In genomic region chr13:98458431-98458830, GRCh38 we compare ENCODE assay signal across 11 cellular contexts.
"Had no signal": no experiment of that assay in that cellular context is flagged by ENCODE, and none has a peak within 500 bp of the region (broad histone marks: within the 10 kb centered on the region; RNA-seq: fewer than 3 reads in every experiment).

No MANE protein-coding gene starts in this region.

- H3K27me3 ChIP-seq: colonic mucosa, neural progenitor cell, pancreas, thyroid gland had no signal

- H2AFZ ChIP-seq: neural progenitor cell had no signal

- H3K4me1 ChIP-seq: colonic mucosa, pancreas had no signal

- H3K9me3 ChIP-seq: colonic mucosa, pancreas, thyroid gland had no signal

- H3K9ac ChIP-seq: neural progenitor cell had no signal

- H3K27ac ChIP-seq: colonic mucosa, neural progenitor cell, pancreas had no signal

- DNase-seq: activated CD4-positive, alpha-beta T cell treated with anti-CD3 and anti-CD28 coated beads, Interleukin-2, amount 10 ng/mL, durations not matched to agents 7 days and 5 days; activated CD4-positive, CD25-positive, alpha-beta regulatory T cell; activated CD8-positive, alpha-beta memory T cell treated with anti-CD3 and anti-CD28 coated beads, Interleukin-2, amount 50 U/mL, for 48 hours; activated naive CD4-positive, alpha-beta T cell treated with anti-CD3 and anti-CD28 coated beads for 36 hours; colonic mucosa; stimulated activated CD4-positive, alpha-beta T cell treated with anti-CD3 and anti-CD28 coated beads, Interleukin-12 subunit alpha, Interleukin-12 subunit beta, amount 100 ng/mL, for 4 hours; stimulated activated CD4-positive, alpha-beta T cell treated with anti-CD3 and anti-CD28 coated beads, Interleukin-2, amount 100 ng/mL, for 24 hours; thyroid gland had no signal

- H3K36me3 ChIP-seq: neural progenitor cell had no signal

- H3K4me3 ChIP-seq: colonic mucosa, neural progenitor cell, pancreas, thyroid gland had no signal

- ATAC-seq: esophagus mucosa, pancreas had no signal

- H3K4me2 ChIP-seq: neural progenitor cell had no signal
